Comparison of ENCODE assay signal across 8 cellular contexts in the genomic region with DNA sequence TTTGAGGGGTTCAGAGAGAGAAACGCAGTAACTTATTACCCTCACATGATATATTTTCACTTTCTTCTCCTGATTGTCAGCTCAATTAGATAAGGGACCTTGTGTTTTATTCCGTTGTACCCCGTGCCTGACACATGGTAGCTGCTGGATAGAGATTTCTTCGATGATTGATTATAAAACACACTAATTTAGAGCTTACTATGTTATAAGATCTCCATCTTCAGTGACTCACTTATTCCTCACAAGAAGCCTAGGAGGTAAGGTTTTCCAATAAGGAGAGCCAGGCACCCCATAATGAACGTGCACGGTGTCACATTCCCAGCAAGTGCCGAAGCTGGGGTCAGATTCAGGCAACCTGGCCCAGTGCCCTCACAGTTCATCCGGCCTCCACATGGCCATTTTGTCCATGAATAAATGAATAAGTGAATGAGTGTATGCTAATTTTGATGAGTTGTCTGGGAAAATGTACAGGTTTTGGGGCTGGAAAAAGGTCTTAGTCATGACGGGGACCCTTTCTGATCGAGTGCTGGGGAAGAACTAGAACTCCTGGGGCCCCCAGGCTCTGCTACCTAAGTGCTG.
DNase-seq lines count a peak whose midpoint lies in the region; ATAC-seq, FAIRE-seq and TF ChIP-seq lines count a peak whose summit lies in the region.

No MANE protein-coding gene starts in this region.

- POLR2A ChIA-PET in RWPE1 (lab: Yijun Ruan, JAX; ENCODE audit: low non-redundant PET), result no interaction called here

- H3K27ac ChIP-seq in RWPE1, result peak overlapping the region; percentile 69
- peak overlapping the region; percentile 84 to 90 (median 88) for H3K27ac ChIP-seq in esophagus muscularis mucosa (replicated peaks in 1 of 4)
- peak overlapping the region; percentile 49 to 90 (median 78) for H3K27ac ChIP-seq in pancreas

- TF ChIP-seq POLR2A in esophagus muscularis mucosa (IDR thresholded peaks at IDR 0.05; ENCODE audit: low read depth), result no peak

- TF ChIP-seq CTCF in RWPE1 (conservative IDR thresholded peaks at IDR 0.05; ENCODE audit: low read depth) (no peak), esophagus muscularis mucosa (IDR thresholded peaks at IDR 0.05) (no peak), pancreas (IDR thresholded peaks at IDR 0.05) (no peak), D721Med (IDR thresholded peaks at IDR 0.05; ENCODE audit: insufficient read depth, missing control alignments) (no peak)

- intact Hi-C loops in esophagus muscularis mucosa (cut with DNase I), result loop anchor here (5.0 to 10.0 kb wide), 3 partner anchors 76 to 649 kb away; no protein-coding TSS in a partner anchor
- intact Hi-C loops in pancreas (cut with DNase I), result no loop called here

- TF ChIP-seq EP300 in esophagus muscularis mucosa (IDR thresholded peaks at IDR 0.05), result no peak

- H3K36me3 ChIP-seq in esophagus muscularis mucosa (no peaks in the 10 kb centered on the region), pancreas (no peaks in the 10 kb centered on the region)

- peak; percentile 16 for ATAC-seq in GM18508 (IDR thresholded peaks at IDR 0.05; ENCODE audit: insufficient read depth, unreplicated experiment)
- ATAC-seq in pancreas, result peak in 3 of 4 donors; percentile 3 to 6 (median 3)
- no peak for ATAC-seq in GM19452 (IDR thresholded peaks at IDR 0.05; ENCODE audit: unreplicated experiment)

- DNase-seq in RWPE1 (ENCODE audit: low spot score) (peak; percentile 8), esophagus muscularis mucosa (ENCODE audit: extremely low spot score) (no peak), pancreas (no peak), EL (no peak), D721Med (ENCODE audit: insufficient read length, low spot score) (no peak), NOMO-1 (lab: John Stamatoyannopoulos, UW; ENCODE audit: unreplicated experiment in 2 of 2) (no peak)

- CTCF ChIA-PET in RWPE1 (lab: Yijun Ruan, JAX), result interaction anchor here (0.6 to 1.4 kb wide), 15 partner anchors 8 to 830 kb away, joined by 3 to 9 read pairs (median 3); no protein-coding TSS in a partner anchor

- WGBS in esophagus muscularis mucosa, result 31% methylated on average over 10 of the region's 10 CpGs
- WGBS in pancreas, 2 donors, result 19 to 22% methylated on average over 10 of the region's 10 CpGs

- FAIRE-seq in pancreas (lab: Jason Lieb, UNC) (no peak), D721Med (lab: Jason Lieb, UNC) (no peak)

- peak overlapping the region; percentile 65 to 84 (median 71) for H3K4me3 ChIP-seq in esophagus muscularis mucosa
- H3K4me3 ChIP-seq in pancreas, result peak overlapping the region; percentile 39 to 67 (median 52)

- H3K9me3 ChIP-seq in esophagus muscularis mucosa, result no peaks in the 10 kb centered on the region
- no peaks in the 10 kb centered on the region for H3K9me3 ChIP-seq in pancreas

- H3K27me3 ChIP-seq in esophagus muscularis mucosa (no peaks in the 10 kb centered on the region), pancreas (no peaks in the 10 kb centered on the region)

- H3K4me1 ChIP-seq in esophagus muscularis mucosa, result peaks cover 8 to 16% (median 14%) of the 10 kb centered on the region in 4 donors
- peaks cover 0 to 5% (median 4%) of the 10 kb centered on the region in 3 donors for H3K4me1 ChIP-seq in pancreas
